In the genomic region with DNA sequence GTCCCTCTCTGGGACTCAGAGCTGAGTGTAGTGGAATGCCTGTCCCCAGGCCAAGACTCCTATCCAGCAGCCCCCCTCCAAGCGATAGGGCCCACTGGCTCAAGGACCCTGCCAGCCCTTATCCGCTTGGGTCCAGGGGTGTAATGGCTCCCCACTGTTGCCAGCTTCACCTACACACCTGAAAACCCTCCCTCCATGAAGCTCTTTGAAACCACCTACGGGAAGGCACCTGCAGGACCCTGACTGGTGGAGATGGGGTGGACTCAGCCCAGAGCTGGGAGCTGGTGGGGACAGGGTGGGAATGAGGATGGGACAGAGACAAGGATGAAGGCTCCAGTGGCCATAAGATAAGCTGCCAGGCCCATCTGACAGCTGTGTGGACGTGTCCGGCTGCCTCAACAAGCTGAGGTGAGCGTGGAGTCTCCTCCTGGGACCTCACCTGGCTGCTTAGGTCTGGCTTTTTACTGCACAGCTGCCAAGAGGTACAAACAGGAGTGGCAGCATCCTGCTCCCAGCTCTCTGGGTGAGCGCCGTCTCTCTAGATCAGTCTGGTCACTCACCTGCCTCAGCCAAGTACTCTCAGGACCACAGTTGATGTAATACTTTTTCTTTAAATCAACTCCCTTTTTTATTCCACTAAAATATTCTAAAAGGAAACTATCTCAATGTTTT, we compare ENCODE assay signal across 1 cellular context.
TF ChIP-seq lines count a peak whose summit lies in the region.

No MANE protein-coding gene starts in this region.

TF ChIP-seq in H1, 55 proteins besides CTCF, POLR2A, EP300 and RAD21 (continued from another document):
- TF ChIP-seq, protein P1, sequence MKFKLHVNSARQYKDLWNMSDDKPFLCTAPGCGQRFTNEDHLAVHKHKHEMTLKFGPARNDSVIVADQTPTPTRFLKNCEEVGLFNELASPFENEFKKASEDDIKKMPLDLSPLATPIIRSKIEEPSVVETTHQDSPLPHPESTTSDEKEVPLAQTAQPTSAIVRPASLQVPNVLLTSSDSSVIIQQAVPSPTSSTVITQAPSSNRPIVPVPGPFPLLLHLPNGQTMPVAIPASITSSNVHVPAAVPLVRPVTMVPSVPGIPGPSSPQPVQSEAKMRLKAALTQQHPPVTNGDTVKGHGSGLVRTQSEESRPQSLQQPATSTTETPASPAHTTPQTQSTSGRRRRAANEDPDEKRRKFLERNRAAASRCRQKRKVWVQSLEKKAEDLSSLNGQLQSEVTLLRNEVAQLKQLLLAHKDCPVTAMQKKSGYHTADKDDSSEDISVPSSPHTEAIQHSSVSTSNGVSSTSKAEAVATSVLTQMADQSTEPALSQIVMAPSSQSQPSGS (IDR thresholded peaks at IDR 0.05; ENCODE audit: low read length) = no peak
- no peak for TF ChIP-seq HDAC6 (IDR thresholded peaks at IDR 0.05; ENCODE audit: low read depth, low read length)
- TF ChIP-seq TAF7 (optimal IDR thresholded peaks at IDR 0.05; ENCODE audit: borderline replicate concordance, low read depth, low read length) = no peak
- no peak for TF ChIP-seq POU5F1 (IDR thresholded peaks at IDR 0.05; ENCODE audit: low read depth, low read length)
- no peak for TF ChIP-seq ASH2L (IDR thresholded peaks at IDR 0.05; ENCODE audit: low read length)
- no peak for TF ChIP-seq MAFK (IDR thresholded peaks at IDR 0.05; ENCODE audit: low read depth, low read length)
- TF ChIP-seq TCF12 (IDR thresholded peaks at IDR 0.05; ENCODE audit: low read depth, low read length) = no peak
- no peak for TF ChIP-seq RXRA (IDR thresholded peaks at IDR 0.05; ENCODE audit: insufficient read depth, low read depth, low read length)
- no peak for TF ChIP-seq CHD1 (IDR thresholded peaks at IDR 0.05; ENCODE audit: low read depth, low read length)
- no peak for TF ChIP-seq BACH1 (IDR thresholded peaks at IDR 0.05; ENCODE audit: low read length)
